Comparison of ENCODE assay signal across 8 cellular contexts in the genomic region with DNA sequence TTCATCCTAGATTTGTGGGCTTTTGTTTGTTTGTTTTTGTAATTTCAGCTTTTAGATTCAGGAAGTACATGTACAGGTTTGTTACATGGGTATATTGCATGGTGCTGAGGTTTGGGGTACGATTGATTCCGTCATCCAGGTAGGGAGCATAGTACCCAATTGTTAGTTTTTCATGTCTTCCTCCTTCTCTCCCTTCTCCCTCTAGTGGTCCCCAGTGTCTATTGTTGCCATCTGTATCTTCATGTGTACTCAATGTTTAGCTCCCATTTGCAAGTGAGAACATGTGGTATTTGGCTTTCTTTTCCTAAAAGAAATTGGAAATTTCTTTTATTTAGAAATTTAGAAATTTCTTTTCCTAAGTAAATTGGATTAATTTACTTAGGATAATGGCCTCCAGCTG. TPM values are rescaled to one million over a fixed set of nuclear protein-coding genes. Genes with fewer than 3 reads are reported as not detected.
A peak's percentile ranks its signal among the peaks of the same experiment; 100 is the strongest.
DNase-seq lines count a peak whose midpoint lies in the region; ATAC-seq and TF ChIP-seq lines count a peak whose summit lies in the region.
"Had no signal": no experiment of that assay in that cellular context is flagged by ENCODE, and none has a peak within 500 bp of the region (broad histone marks: within the 10 kb centered on the region; RNA-seq: fewer than 3 reads in every experiment).

No MANE protein-coding gene starts in this region.

- no peak overlapping the region for H3K14ac ChIP-seq in neuronal stem cell (ENCODE audit: low read length)

- H3K27me3 ChIP-seq in neuronal stem cell (ENCODE audit: control insufficient read depth in 3 of 3, insufficient read depth in 3 of 3, low read depth in 1 of 3, low read length in 3 of 3), result no peaks in the 10 kb centered on the region

- no peak overlapping the region for H3K23ac ChIP-seq in neuronal stem cell (ENCODE audit: low read depth, low read length, poor library complexity)

- no peak overlapping the region for H2BK15ac ChIP-seq in neuronal stem cell (ENCODE audit: low read length)

- H3K4me2 ChIP-seq in neuronal stem cell (ENCODE audit: insufficient read depth, low read length, poor library complexity, severe bottlenecking), result no peak overlapping the region

- H4K8ac ChIP-seq in neuronal stem cell (ENCODE audit: low read depth, low read length), result no peak overlapping the region

- TF ChIP-seq CTCF in GM10266 (IDR thresholded peaks at IDR 0.05; ENCODE audit: control insufficient read depth, insufficient read depth, low read depth, missing control alignments) (peak; percentile 23), LNCAP (IDR thresholded peaks at IDR 0.05) (peak; percentile 28; the same call in 1 of the 2 replicates)

- H3K27ac ChIP-seq in caudate nucleus (ENCODE audit: low read depth, low read length) (peak overlapping the region; percentile 46), neuronal stem cell (replicated peaks; ENCODE audit: low read length) (no peak overlapping the region)

- H2AFZ ChIP-seq in neuronal stem cell (ENCODE audit: low read length), result no peak overlapping the region

- no peak overlapping the region for H2BK120ac ChIP-seq in neuronal stem cell (ENCODE audit: low read depth, low read length)

- no peak overlapping the region for H2AK5ac ChIP-seq in neuronal stem cell (ENCODE audit: low read depth, low read length)

- H4K91ac ChIP-seq in neuronal stem cell (ENCODE audit: low read depth, low read length, poor library complexity), result no peak overlapping the region

- H3K9me3 ChIP-seq in neuronal stem cell (replicated peaks in 1 of 2; ENCODE audit: control insufficient read depth in 2 of 2, insufficient read depth in 1 of 2, low read depth in 1 of 2, low read length in 2 of 2), result no peaks in the 10 kb centered on the region

- H2BK5ac ChIP-seq in neuronal stem cell (ENCODE audit: low read length), result no peak overlapping the region

- no peak overlapping the region for H3K9ac ChIP-seq in neuronal stem cell (ENCODE audit: low read depth, low read length, poor library complexity)

- no peak for DNase-seq in GM10266 (ENCODE audit: extremely low spot score)
- no peak for DNase-seq in caudate nucleus (lab: John Stamatoyannopoulos, UW)
- peak; percentile 4 for DNase-seq in neuronal stem cell (ENCODE audit: low spot score)
- DNase-seq in NCI-H748 treated with DMSO at 0.1 percent for 48 hours (lab: John Stamatoyannopoulos, UW), result no peak
- DNase-seq in NCI-H187 treated with DMSO at 0.1 percent for 48 hours (lab: John Stamatoyannopoulos, UW), result no peak
- DNase-seq: stimulated activated CD4-positive, alpha-beta T cell treated with anti-CD3 and anti-CD28 coated beads, Interleukin-2, amount 100 ng/mL, for 24 hours had no signal

- no peak overlapping the region for H3K18ac ChIP-seq in neuronal stem cell (ENCODE audit: low read length)

- H2BK12ac ChIP-seq in neuronal stem cell (ENCODE audit: low read length), result no peak overlapping the region

- H3K4ac ChIP-seq in neuronal stem cell (ENCODE audit: low read length), result no peak overlapping the region

- H3K4me1 ChIP-seq in neuronal stem cell (ENCODE audit: control insufficient read depth in 2 of 2, insufficient read depth in 1 of 2, low read depth in 1 of 2, low read length in 2 of 2), result no peaks in the 10 kb centered on the region

- peaks cover 7 to 84% of the 10 kb centered on the region in 2 donors for H3K36me3 ChIP-seq in neuronal stem cell (replicated peaks in 1 of 2; ENCODE audit: control insufficient read depth in 2 of 2, insufficient read depth in 2 of 2, low read length in 2 of 2)

- peaks cover 3% of the 10 kb centered on the region for H3K79me1 ChIP-seq in neuronal stem cell (ENCODE audit: low read depth, low read length)

- no peak overlapping the region for H3K4me3 ChIP-seq in neuronal stem cell (ENCODE audit: low read length in 2 of 2)

- ATAC-seq in GM21526 (IDR thresholded peaks at IDR 0.05; ENCODE audit: low FRiP score, unreplicated experiment), result no peak

- WGBS in neuronal stem cell (ENCODE audit: extremely low coverage in 2 of 2, insufficient read length in 2 of 2, insufficient replicate concordance in 1 of 2), 2 donors, result no CpG with 5 or more reads among the region's 2 CpGs

RNA-seq across cellular contexts. Expression of a gene that starts 37.1 kb away (rescaled TPM):
- 10.3 TPM for polyA plus RNA-seq in neuronal stem cell (2013, experiment 1 of 2)
- polyA plus RNA-seq in neuronal stem cell (2013, experiment 2 of 2), result 9.3 TPM

RNA-seq across cellular contexts. Expression of a gene that starts 40.5 kb away (rescaled TPM):
- 13.7 TPM for polyA plus RNA-seq in neuronal stem cell (2013, experiment 1 of 2)
- polyA plus RNA-seq in neuronal stem cell (2013, experiment 2 of 2), result 13.8 TPM
